Comparison of ENCODE assay signal across 8 cellular contexts in genomic region chr19:10653482-10653731, GRCh38. TPM values are rescaled to one million over a fixed set of nuclear protein-coding genes. Genes with fewer than 3 reads are reported as not detected.
A peak's percentile ranks its signal among the peaks of the same experiment; 100 is the strongest.
DNase-seq lines count a peak whose midpoint lies in the region; ATAC-seq, FAIRE-seq and TF ChIP-seq lines count a peak whose summit lies in the region.

No MANE protein-coding gene starts in this region.

- H2AFZ ChIP-seq in HCT116 (ENCODE audit: low read depth, low read length, poor library complexity, severe bottlenecking) (no peak overlapping the region), hepatocyte (peak overlapping the region; percentile 21), smooth muscle cell (ENCODE audit: low read depth) (peak overlapping the region; percentile 26)

- CTCF ChIA-PET in HCT116 (lab: Charles Lee) = no interaction called here
- CTCF ChIA-PET in activated CD4-positive, alpha-beta memory T cell treated with anti-CD3 and anti-CD28 coated beads, Interleukin-2, amount 10 ng/mL, durations not matched to agents 7 days and 5 days (lab: Charles Lee) = interaction anchor here (0.7 to 4.9 kb wide), 4 partner anchors 9 to 82 kb away, joined by 3 to 30 read pairs (median 6); no protein-coding TSS in a partner anchor

- H3K4me2 ChIP-seq in HCT116 (ENCODE audit: low read length) = peak overlapping the region; percentile 96
- peak overlapping the region; percentile 88 for H3K4me2 ChIP-seq in hepatocyte
- peak overlapping the region; percentile 87 for H3K4me2 ChIP-seq in smooth muscle cell

- H4K20me1 ChIP-seq in HCT116 (ENCODE audit: insufficient read depth) (peaks cover 26% of the 10 kb centered on the region; the same call in 1 of the 2 replicates), hepatocyte (ENCODE audit: insufficient read depth, poor library complexity, severe bottlenecking) (peaks cover 37% of the 10 kb centered on the region), smooth muscle cell (ENCODE audit: low read depth) (peaks cover 37% of the 10 kb centered on the region)

- no peak for FAIRE-seq in GM19239 (lab: Jason Lieb, UNC)

- H3K9me2 ChIP-seq in HCT116 (ENCODE audit: insufficient read depth) (no peaks in the 10 kb centered on the region), hepatocyte (replicated peaks; ENCODE audit: insufficient read depth) (no peaks in the 10 kb centered on the region)

- TF ChIP-seq CTCF in HCT116 (IDR thresholded peaks at IDR 0.05 in 2 of 3, conservative IDR thresholded peaks at IDR 0.05 in 1 of 3; ENCODE audit: borderline replicate concordance in 1 of 3, insufficient read depth in 1 of 3, low read depth in 2 of 3, low read length in 2 of 3) (no peak), hepatocyte (IDR thresholded peaks at IDR 0.05; ENCODE audit: poor library complexity) (no peak), smooth muscle cell (IDR thresholded peaks at IDR 0.05; ENCODE audit: borderline replicate concordance, insufficient read depth, poor library complexity, severe bottlenecking) (no peak)

- intact Hi-C loops in HCT116 (cut with micrococcal nuclease) = loop anchor here (5.0 kb wide), 2 partner anchors 44 to 86 kb away; partner anchors contain the start of genes CDKN2D and KRI1

- H3K36me3 ChIP-seq in HCT116 (ENCODE audit: control insufficient read depth in 1 of 2, insufficient read depth in 2 of 2, low read length in 2 of 2) = peaks cover 3 to 27% of the 10 kb centered on the region in 2 experiments; a peak in 3 of 4 replicates
- no peaks in the 10 kb centered on the region for H3K36me3 ChIP-seq in hepatocyte (replicated peaks; ENCODE audit: insufficient read depth, low read depth)
- H3K36me3 ChIP-seq in smooth muscle cell (ENCODE audit: low read depth) = no peaks in the 10 kb centered on the region

- peaks cover 42% of the 10 kb centered on the region for H3K4me1 Mint-ChIP-seq in activated CD4-positive, alpha-beta memory T cell treated with anti-CD3 and anti-CD28 coated beads, Interleukin-2, amount 10 ng/mL, durations not matched to agents 7 days and 5 days

- H3K9me3 ChIP-seq in HCT116 (ENCODE audit: control insufficient read depth in 1 of 2, insufficient read depth in 1 of 2, low read depth in 1 of 2, low read length in 2 of 2) (no peaks in the 10 kb centered on the region), hepatocyte (ENCODE audit: low read depth) (no peaks in the 10 kb centered on the region), smooth muscle cell (replicated peaks; ENCODE audit: low read depth) (no peaks in the 10 kb centered on the region)

- no peak for TF ChIP-seq POLR2A in HCT116 (IDR thresholded peaks at IDR 0.05; ENCODE audit: borderline replicate concordance, extremely low read depth, insufficient read depth, insufficient read length)

- no peak for TF ChIP-seq RAD21 in HCT116 (IDR thresholded peaks at IDR 0.05; ENCODE audit: low read depth)

- peak overlapping the region; percentile 97 for H3K27ac Mint-ChIP-seq in activated CD4-positive, alpha-beta memory T cell treated with anti-CD3 and anti-CD28 coated beads, Interleukin-2, amount 10 ng/mL, durations not matched to agents 7 days and 5 days

- H3K79me2 ChIP-seq in HCT116 (ENCODE audit: insufficient read depth, low read length) (peaks cover 60% of the 10 kb centered on the region), hepatocyte (peaks cover 49% of the 10 kb centered on the region), smooth muscle cell (ENCODE audit: low read depth) (peaks cover 41% of the 10 kb centered on the region)

- ATAC-seq in HCT116 = peak; percentile 1; the same call in 1 of the 2 replicates
- no peak for ATAC-seq in HG03521 (IDR thresholded peaks at IDR 0.05; ENCODE audit: unreplicated experiment)

- H3K36me3 Mint-ChIP-seq in activated CD4-positive, alpha-beta memory T cell treated with anti-CD3 and anti-CD28 coated beads, Interleukin-2, amount 10 ng/mL, durations not matched to agents 7 days and 5 days (ENCODE audit: low read depth) = peaks cover 36% of the 10 kb centered on the region

- no peaks in the 10 kb centered on the region for H3K9me3 Mint-ChIP-seq in activated CD4-positive, alpha-beta memory T cell treated with anti-CD3 and anti-CD28 coated beads, Interleukin-2, amount 10 ng/mL, durations not matched to agents 7 days and 5 days

- H3K27ac ChIP-seq in HCT116 (ENCODE audit: low read depth, low read length) (peak overlapping the region; percentile 94), hepatocyte (peak overlapping the region; percentile 97), smooth muscle cell (ENCODE audit: low read depth) (peak overlapping the region; percentile 95)

- POLR2A ChIA-PET in HCT116 (lab: Charles Lee) = no interaction called here
- POLR2A ChIA-PET in activated CD4-positive, alpha-beta memory T cell treated with anti-CD3 and anti-CD28 coated beads, Interleukin-2, amount 10 ng/mL, durations not matched to agents 7 days and 5 days (lab: Charles Lee) = interaction anchor here (0.7 to 2.4 kb wide), 18 partner anchors 9 to 152 kb away, joined by 3 to 15 read pairs (median 5); partner anchors contain the start of genes CDKN2D and QTRT1

- peak overlapping the region; percentile 91 for H3K4me3 Mint-ChIP-seq in activated CD4-positive, alpha-beta memory T cell treated with anti-CD3 and anti-CD28 coated beads, Interleukin-2, amount 10 ng/mL, durations not matched to agents 7 days and 5 days

- WGBS in hepatocyte (ENCODE audit: low lambda C conversion rate, missing lambda C conversion rate) = 0% methylated on average over 18 of the region's 18 CpGs
- 1% methylated on average over 18 of the region's 18 CpGs for WGBS in smooth muscle cell (ENCODE audit: low lambda C conversion rate)

- peaks cover 11 to 31% of the 10 kb centered on the region in 2 experiments; a peak in 3 of 4 replicates for H3K4me1 ChIP-seq in HCT116 (ENCODE audit: control insufficient read depth in 1 of 2, insufficient read depth in 2 of 2, low read length in 2 of 2)
- H3K4me1 ChIP-seq in hepatocyte (ENCODE audit: insufficient read depth) = peaks cover 22% of the 10 kb centered on the region
- peaks cover 22% of the 10 kb centered on the region for H3K4me1 ChIP-seq in smooth muscle cell (ENCODE audit: low read depth)

- RAD21 ChIA-PET in HCT116 (lab: Charles Lee; ENCODE audit: low non-redundant PET in 1 of 2, low total read pairs in 2 of 2, uncharacterized antibody in 2 of 2, unreplicated experiment in 2 of 2) = no interaction called here

- H3F3A ChIP-seq in smooth muscle cell (ENCODE audit: low read depth) = peaks cover 10% of the 10 kb centered on the region

- H3K27me3 Mint-ChIP-seq in activated CD4-positive, alpha-beta memory T cell treated with anti-CD3 and anti-CD28 coated beads, Interleukin-2, amount 10 ng/mL, durations not matched to agents 7 days and 5 days = peaks cover 2% of the 10 kb centered on the region

- H3K9ac ChIP-seq in HCT116 (ENCODE audit: low read length) (peak overlapping the region; percentile 100), smooth muscle cell (ENCODE audit: low read depth) (peak overlapping the region; percentile 95)

- H3K27me3 ChIP-seq in HCT116 (ENCODE audit: insufficient read depth, low read length) (no peaks in the 10 kb centered on the region), hepatocyte (no peaks in the 10 kb centered on the region), smooth muscle cell (ENCODE audit: low read depth) (no peaks in the 10 kb centered on the region)

- H3K4me3 ChIP-seq in HCT116 (replicated peaks in 1 of 2; ENCODE audit: low read depth in 1 of 2, low read length in 2 of 2) = peak overlapping the region; percentile 80 to 99
- H3K4me3 ChIP-seq in hepatocyte = peak overlapping the region; percentile 54
- peak overlapping the region; percentile 68 for H3K4me3 ChIP-seq in smooth muscle cell

- TSS peak; percentile 94 for BruUV-seq in HCT116 (replicated peaks; lab: Mats Ljungman, UMichigan)

- DNase-seq in HCT116 (ENCODE audit: low read depth, low spot score) (no peak), hepatocyte (ENCODE audit: low spot score) (no peak), smooth muscle cell (lab: John Stamatoyannopoulos, UW; ENCODE audit: unreplicated experiment) (no peak), GDM1 (lab: John Stamatoyannopoulos, UW) (no peak), GM19239 (ENCODE audit: insufficient read length, low spot score) (no peak)
- no peak for DNase-seq in activated CD4-positive, alpha-beta memory T cell treated with anti-CD3 and anti-CD28 coated beads, Interleukin-2, amount 10 ng/mL, durations not matched to agents 7 days and 5 days
- DNase-seq in central memory CD4-positive, alpha-beta T cell = no peak

TF ChIP-seq in HCT116, 20 proteins besides CTCF, POLR2A, EP300 and RAD21:
- no peak for TF ChIP-seq JUND (IDR thresholded peaks at IDR 0.05)
- no peak for TF ChIP-seq TCF7L2 (IDR thresholded peaks at IDR 0.05; ENCODE audit: borderline replicate concordance, extremely low read depth, insufficient read depth, insufficient read length)
- TF ChIP-seq CBX3 (IDR thresholded peaks at IDR 0.05; ENCODE audit: low read depth) = no peak
- no peak for TF ChIP-seq EZH2 (IDR thresholded peaks at IDR 0.05)
- TF ChIP-seq ELF1 (IDR thresholded peaks at IDR 0.05; ENCODE audit: borderline replicate concordance, low read depth) = no peak
- peak; percentile 57; the same call in 1 of the 2 replicates for TF ChIP-seq ZFX (IDR thresholded peaks at IDR 0.05)

RNA-seq across cellular contexts. Expression of gene ILF3, which starts 0.7 kb away (rescaled TPM):
- 430 TPM for total RNA-seq in HCT116 (2021; ENCODE audit: unreplicated experiment)
- polyA plus RNA-seq in HCT116 (2012) = 242 and 278 TPM in 2 replicates
- total RNA-seq in activated CD4-positive, alpha-beta memory T cell treated with anti-CD3 and anti-CD28 coated beads, Interleukin-2, amount 10 ng/mL, durations not matched to agents 7 days and 5 days = 100 to 1,000 TPM; 301 to 324 TPM
- total RNA-seq in hepatocyte = 112 and 149 TPM in 2 replicates
- polyA plus RNA-seq in hepatocyte = 120 and 129 TPM in 2 replicates
- total RNA-seq in smooth muscle cell = 78.0 and 125 TPM in 2 replicates
- polyA plus RNA-seq in smooth muscle cell = 108 and 118 TPM in 2 replicates

RNA-seq across cellular contexts. Expression of gene SLC44A2, which starts 28.1 kb away (rescaled TPM):
- total RNA-seq in HCT116 (2021; ENCODE audit: unreplicated experiment) (90.9 TPM), hepatocyte (37.2 and 44.4 TPM in 2 replicates), smooth muscle cell (59.7 and 79.5 TPM in 2 replicates)
- polyA plus RNA-seq in HCT116 (2012) = 62.0 and 79.9 TPM in 2 replicates
- 100 to 1,000 TPM; 147 to 152 TPM for total RNA-seq in activated CD4-positive, alpha-beta memory T cell treated with anti-CD3 and anti-CD28 coated beads, Interleukin-2, amount 10 ng/mL, durations not matched to agents 7 days and 5 days
- polyA plus RNA-seq in hepatocyte (91.3 and 100 TPM in 2 replicates), smooth muscle cell (123 and 156 TPM in 2 replicates)

RNA-seq across cellular contexts. Expression of gene QTRT1, which starts 47.8 kb away (rescaled TPM):
- 54.6 TPM for total RNA-seq in HCT116 (2021; ENCODE audit: unreplicated experiment)
- 57.8 and 69.3 TPM in 2 replicates for polyA plus RNA-seq in HCT116 (2012)
- 10 to 100 TPM; 24.0 to 26.4 TPM for total RNA-seq in activated CD4-positive, alpha-beta memory T cell treated with anti-CD3 and anti-CD28 coated beads, Interleukin-2, amount 10 ng/mL, durations not matched to agents 7 days and 5 days
- total RNA-seq in hepatocyte = 19.5 and 21.7 TPM in 2 replicates
- polyA plus RNA-seq in hepatocyte = 52.8 and 67.7 TPM in 2 replicates
- total RNA-seq in smooth muscle cell = 13.3 and 16.0 TPM in 2 replicates
- 42.3 and 49.4 TPM in 2 replicates for polyA plus RNA-seq in smooth muscle cell
